Comparison of ENCODE assay signal across 1 cellular context in genomic region chr1:87450615-87451209, GRCh38.
TF ChIP-seq lines count a peak whose summit lies in the region.

No MANE protein-coding gene starts in this region.

TF ChIP-seq in GM12878, 131 proteins besides CTCF, POLR2A, EP300 and RAD21 (continued from another document):
- TF ChIP-seq, protein P1, sequence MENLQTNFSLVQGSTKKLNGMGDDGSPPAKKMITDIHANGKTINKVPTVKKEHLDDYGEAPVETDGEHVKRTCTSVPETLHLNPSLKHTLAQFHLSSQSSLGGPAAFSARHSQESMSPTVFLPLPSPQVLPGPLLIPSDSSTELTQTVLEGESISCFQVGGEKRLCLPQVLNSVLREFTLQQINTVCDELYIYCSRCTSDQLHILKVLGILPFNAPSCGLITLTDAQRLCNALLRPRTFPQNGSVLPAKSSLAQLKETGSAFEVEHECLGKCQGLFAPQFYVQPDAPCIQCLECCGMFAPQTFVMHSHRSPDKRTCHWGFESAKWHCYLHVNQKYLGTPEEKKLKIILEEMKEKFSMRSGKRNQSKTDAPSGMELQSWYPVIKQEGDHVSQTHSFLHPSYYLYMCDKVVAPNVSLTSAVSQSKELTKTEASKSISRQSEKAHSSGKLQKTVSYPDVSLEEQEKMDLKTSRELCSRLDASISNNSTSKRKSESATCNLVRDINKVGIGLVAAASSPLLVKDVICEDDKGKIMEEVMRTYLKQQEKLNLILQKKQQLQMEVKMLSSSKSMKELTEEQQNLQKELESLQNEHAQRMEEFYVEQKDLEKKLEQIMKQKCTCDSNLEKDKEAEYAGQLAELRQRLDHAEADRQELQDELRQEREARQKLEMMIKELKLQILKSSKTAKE (IDR thresholded peaks at IDR 0.05; ENCODE audit: low read depth, poor library complexity, severe bottlenecking): no peak
- TF ChIP-seq MTA3 (IDR thresholded peaks at IDR 0.05; ENCODE audit: borderline replicate concordance, low read length) (no peak), JUND (IDR thresholded peaks at IDR 0.05; ENCODE audit: low read depth, low read length) (0 out of 2 replicates have a peak, but pooled peaks have one; percentile 14), SMC3 (IDR thresholded peaks at IDR 0.05; ENCODE audit: borderline replicate concordance, low read length) (peak; percentile 25; the same call in 1 of the 2 replicates), NR2C1 (IDR thresholded peaks at IDR 0.05) (peak; percentile 57), ATF7 (IDR thresholded peaks at IDR 0.05; ENCODE audit: low read depth) (peak; percentile 54; the same call in 1 of the 2 replicates)
TF ChIP-seq in GM12878: peak in this region for 6.
